In the genomic region with DNA sequence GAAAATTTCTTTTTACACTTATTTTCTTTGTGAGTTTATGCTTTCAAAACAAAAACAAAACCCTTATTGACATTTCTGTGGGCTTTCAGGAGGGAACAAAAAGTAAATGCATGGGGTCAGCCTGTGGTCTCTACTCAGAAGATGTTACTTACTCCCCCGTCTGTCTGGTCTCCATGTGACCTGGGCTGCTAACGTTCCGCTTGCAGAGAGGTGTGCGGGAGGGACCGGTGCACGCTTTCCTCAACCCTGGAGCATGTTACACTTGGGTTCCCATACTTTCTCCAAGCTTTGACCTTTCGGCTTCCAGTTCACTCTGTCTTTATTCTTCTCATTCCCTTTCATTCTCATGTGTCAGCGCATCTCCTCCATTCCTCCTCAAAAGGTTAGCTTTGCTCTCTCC, we compare ENCODE assay signal across 12 cellular contexts. TPM values are rescaled to one million over a fixed set of nuclear protein-coding genes. Genes with fewer than 3 reads are reported as not detected.
A peak's percentile ranks its signal among the peaks of the same experiment; 100 is the strongest.
DNase-seq lines count a peak whose midpoint lies in the region; ATAC-seq and TF ChIP-seq lines count a peak whose summit lies in the region.
"Had no signal": no experiment of that assay in that cellular context is flagged by ENCODE, and none has a peak within 500 bp of the region (broad histone marks: within the 10 kb centered on the region; RNA-seq: fewer than 3 reads in every experiment).

No MANE protein-coding gene starts in this region.

- peaks cover 48% of the 10 kb centered on the region for H3K4me1 Mint-ChIP-seq in activated T-cell treated with anti-CD3 and anti-CD28 coated beads, Interleukin-2, amount 50 U/mL, for 24 hours (ENCODE audit: low read depth)
- peaks cover 18 to 32% (median 22%) of the 10 kb centered on the region in 7 donors for H3K4me1 Mint-ChIP-seq in naive thymus-derived CD4-positive, alpha-beta T cell

- ATAC-seq in GM21529 (IDR thresholded peaks at IDR 0.05; ENCODE audit: unreplicated experiment), result peak; percentile 36
- peak; percentile 36 for ATAC-seq in HG03280 (IDR thresholded peaks at IDR 0.05; ENCODE audit: unreplicated experiment)
- ATAC-seq in naive thymus-derived CD4-positive, alpha-beta T cell, result no peak

- POLR2A ChIA-PET in naive thymus-derived CD4-positive, alpha-beta T cell (lab: Charles Lee), result no interaction called here

- H3K27me3 ChIP-seq in naive thymus-derived CD4-positive, alpha-beta T cell (ENCODE audit: control insufficient read depth in 2 of 2, insufficient read depth in 2 of 2, low read length in 2 of 2), result no peaks in the 10 kb centered on the region
- H3K27me3 ChIP-seq in tibial nerve, result no peaks in the 10 kb centered on the region
- H3K27me3 ChIP-seq: uterus had no signal

- intact Hi-C loops in naive thymus-derived CD4-positive, alpha-beta T cell (cut with micrococcal nuclease), result no loop called here

- DNase-seq in activated T-cell treated with anti-CD3 and anti-CD28 coated beads, Interleukin-2, amount 50 U/mL, for 24 hours, result no peak
- DNase-seq in activated T-cell treated with anti-CD3 and anti-CD28 coated beads for 4 hours (no peak), cerebellar cortex (ENCODE audit: low spot score) (no peak), tibial nerve (ENCODE audit: low spot score in 2 of 2) (no peak), erythroblast (lab: John Stamatoyannopoulos, UW) (no peak)
- DNase-seq in naive thymus-derived CD4-positive, alpha-beta T cell, result no peak
- DNase-seq: GF-D8, HCEC 1CT, uterus had no signal

- TF ChIP-seq CTCF in tibial nerve (IDR thresholded peaks at IDR 0.05), result no peak

- peak overlapping the region; percentile 95 for H3K27ac Mint-ChIP-seq in activated T-cell treated with anti-CD3 and anti-CD28 coated beads, Interleukin-2, amount 50 U/mL, for 24 hours
- peak overlapping the region in 8 of 9 donors; percentile 8 to 84 (median 72) for H3K27ac Mint-ChIP-seq in naive thymus-derived CD4-positive, alpha-beta T cell

- CTCF ChIA-PET in naive thymus-derived CD4-positive, alpha-beta T cell (lab: Charles Lee), result no interaction called here

- H3K36me3 ChIP-seq in naive thymus-derived CD4-positive, alpha-beta T cell (ENCODE audit: control insufficient read depth in 2 of 3, insufficient read depth in 3 of 3, low read length in 3 of 3), result peaks cover 13 to 60% (median 15%) of the 10 kb centered on the region in 3 experiments
- H3K36me3 ChIP-seq in tibial nerve, result peaks cover 7 to 76% (median 11%) of the 10 kb centered on the region in 3 donors
- H3K36me3 ChIP-seq: uterus had no signal

- H3K9me3 Mint-ChIP-seq in activated T-cell treated with anti-CD3 and anti-CD28 coated beads, Interleukin-2, amount 50 U/mL, for 24 hours, result no peaks in the 10 kb centered on the region
- H3K9me3 Mint-ChIP-seq in naive thymus-derived CD4-positive, alpha-beta T cell, result no peaks in the 10 kb centered on the region

- no peaks in the 10 kb centered on the region for H3K27me3 Mint-ChIP-seq in activated T-cell treated with anti-CD3 and anti-CD28 coated beads, Interleukin-2, amount 50 U/mL, for 24 hours
- no peaks in the 10 kb centered on the region for H3K27me3 Mint-ChIP-seq in naive thymus-derived CD4-positive, alpha-beta T cell

- no peaks in the 10 kb centered on the region for H3K9me3 ChIP-seq in naive thymus-derived CD4-positive, alpha-beta T cell (ENCODE audit: control insufficient read depth in 2 of 3, low read length in 3 of 3)
- H3K9me3 ChIP-seq in tibial nerve, result no peaks in the 10 kb centered on the region
- H3K9me3 ChIP-seq: uterus had no signal

- H3K4me1 ChIP-seq in naive thymus-derived CD4-positive, alpha-beta T cell (ENCODE audit: control insufficient read depth in 2 of 2, insufficient read depth in 2 of 2, low read length in 2 of 2), result peaks cover 0 to 9% of the 10 kb centered on the region in 2 donors
- no peaks in the 10 kb centered on the region for H3K4me1 ChIP-seq in tibial nerve
- H3K4me1 ChIP-seq: uterus had no signal

- H3K27ac ChIP-seq in naive thymus-derived CD4-positive, alpha-beta T cell (ENCODE audit: low read depth, low read length), result no peak overlapping the region
- H3K27ac ChIP-seq in tibial nerve, result no peak overlapping the region
- H3K27ac ChIP-seq: RWPE1, uterus had no signal

- H3K4me3 Mint-ChIP-seq in activated T-cell treated with anti-CD3 and anti-CD28 coated beads, Interleukin-2, amount 50 U/mL, for 24 hours, result peak overlapping the region; percentile 58
- H3K4me3 Mint-ChIP-seq in naive thymus-derived CD4-positive, alpha-beta T cell, result peak overlapping the region in 3 of 10 donors; percentile 35 to 55 (median 39)

- TF ChIP-seq POLR2A in tibial nerve (IDR thresholded peaks at IDR 0.05), result no peak
- no peak for TF ChIP-seq POLR2A in erythroblast (IDR thresholded peaks at IDR 0.05; ENCODE audit: low read length)

- TF ChIP-seq EP300 in tibial nerve (IDR thresholded peaks at IDR 0.05), result no peak

- H3K4me3 ChIP-seq in naive thymus-derived CD4-positive, alpha-beta T cell (ENCODE audit: low read length), result no peak overlapping the region
- no peak overlapping the region for H3K4me3 ChIP-seq in tibial nerve
- H3K4me3 ChIP-seq: uterus had no signal

- WGBS in tibial nerve, 2 donors, result 79 to 89% methylated on average over 8 of the region's 8 CpGs

- H3K36me3 Mint-ChIP-seq in activated T-cell treated with anti-CD3 and anti-CD28 coated beads, Interleukin-2, amount 50 U/mL, for 24 hours (ENCODE audit: low read depth), result peaks cover 100% of the 10 kb centered on the region
- H3K36me3 Mint-ChIP-seq in naive thymus-derived CD4-positive, alpha-beta T cell, result peaks cover 20 to 68% (median 41%) of the 10 kb centered on the region in 5 donors

RNA-seq across cellular contexts. Expression of a gene that starts 36.5 kb away (rescaled TPM):
- 10 to 100 TPM; 40.1 to 66.2 (median 45.6) TPM for total RNA-seq in naive thymus-derived CD4-positive, alpha-beta T cell
- 10 to 100 TPM; 39.7 to 72.4 TPM for polyA plus RNA-seq in naive thymus-derived CD4-positive, alpha-beta T cell
- total RNA-seq in tibial nerve, result 10 to 100 TPM; 52.8 to 71.4 (median 59.3) TPM

RNA-seq across cellular contexts. Expression of a gene that starts 44.5 kb away (rescaled TPM):
- under 1 TPM in 1 of 5 experiments, not detected in 4; 0.34 TPM for total RNA-seq in naive thymus-derived CD4-positive, alpha-beta T cell
- polyA plus RNA-seq in naive thymus-derived CD4-positive, alpha-beta T cell, result not detected
- 10 to 100 TPM; 25.6 to 35.5 (median 32.2) TPM for total RNA-seq in tibial nerve

Comparison
In these comparisons a context has a peak if more than half of its experiments do, and no peak if none do; other contexts are left out.
1. RNA of a gene that starts 44.5 kb away (total RNA-seq): 25.6 to 35.5 TPM in tibial nerve; 0.34 TPM in naive thymus-derived CD4-positive, alpha-beta T cell; every median in the first group is over 10 times any median in the second.